18 cellular contexts compared by ENCODE assay signal in genomic region chr4:101158136-101158485, GRCh38.
DNase-seq lines count a peak whose midpoint lies in the region; ATAC-seq and TF ChIP-seq lines count a peak whose summit lies in the region.
"Had no signal": no experiment of that assay in that cellular context is flagged by ENCODE, and none has a peak within 500 bp of the region (broad histone marks: within the 10 kb centered on the region; RNA-seq: fewer than 3 reads in every experiment).

No MANE protein-coding gene starts in this region.

- peak; percentile 64 for DNase-seq in A673 (ENCODE audit: low spot score)
- peak; percentile 24 for DNase-seq in IMR-90
- no peak for DNase-seq in central memory CD8-positive, alpha-beta T cell (ENCODE audit: low spot score in 2 of 2)
- no peak for DNase-seq in NCI-H510A (lab: John Stamatoyannopoulos, UW)
- DNase-seq in activated naive CD4-positive, alpha-beta T cell treated with anti-CD3 and anti-CD28 coated beads, Interleukin-2, amount 10 ng/mL, durations not matched to agents 7 days and 5 days, result no peak
- DNase-seq in HK-2 (ENCODE audit: unreplicated experiment), result no peak
- DNase-seq: activated CD4-positive, alpha-beta T cell treated with anti-CD3 and anti-CD28 coated beads for 48 hours; activated T-cell treated with anti-CD3 and anti-CD28 coated beads, Interleukin-2, amount 50 U/mL, for 4 hours; DMS153; NCI-H1436; NCI-H446; T-helper 2 cell; transverse colon had no signal

- no peak for TF ChIP-seq CTCF in A673 (conservative IDR thresholded peaks at IDR 0.05; ENCODE audit: low read depth, low read length)
- no peak for TF ChIP-seq CTCF in IMR-90 (conservative IDR thresholded peaks at IDR 0.05; ENCODE audit: low read depth, low read length)
- no peak for TF ChIP-seq CTCF in neural cell (IDR thresholded peaks at IDR 0.05; ENCODE audit: poor library complexity, severe bottlenecking)

- H3K9ac ChIP-seq in IMR-90 (ENCODE audit: low read depth, low read length) (no peak overlapping the region), neural cell (ENCODE audit: low read length) (no peak overlapping the region)

- H3K27ac ChIP-seq in A673 (ENCODE audit: low read depth, low read length, poor library complexity, severe bottlenecking), result peak overlapping the region; percentile 28
- H3K27ac ChIP-seq in IMR-90 (ENCODE audit: insufficient read depth, low read length), result no peak overlapping the region
- no peak overlapping the region for H3K27ac ChIP-seq in neural cell (ENCODE audit: low read length)
- H3K27ac ChIP-seq: transverse colon had no signal

- no peak overlapping the region for H2AK5ac ChIP-seq in IMR-90 (ENCODE audit: low read depth, low read length)

- CTCF ChIA-PET in A673 (lab: Charles Lee) (no interaction called here), IMR-90 (lab: Yijun Ruan, JAX) (interaction anchor here (0.6 to 1.7 kb wide), 5 partner anchors 11 to 994 kb away, joined by 3 to 5 read pairs (median 3); no protein-coding TSS in a partner anchor)
- CTCF ChIA-PET in activated naive CD4-positive, alpha-beta T cell treated with anti-CD3 and anti-CD28 coated beads, Interleukin-2, amount 10 ng/mL, durations not matched to agents 7 days and 5 days (lab: Charles Lee), result no interaction called here

- no peak overlapping the region for H2BK120ac ChIP-seq in IMR-90 (ENCODE audit: low read depth, low read length)

- peak overlapping the region; percentile 75 for H3K27ac Mint-ChIP-seq in central memory CD8-positive, alpha-beta T cell (ENCODE audit: low read depth)
- H3K27ac Mint-ChIP-seq in activated naive CD4-positive, alpha-beta T cell treated with anti-CD3 and anti-CD28 coated beads, Interleukin-2, amount 10 ng/mL, durations not matched to agents 7 days and 5 days, result no peak overlapping the region

- H3K9me2 ChIP-seq in neural cell (ENCODE audit: insufficient read depth, low read length), result no peaks in the 10 kb centered on the region

- H3K4me2 ChIP-seq in IMR-90 (ENCODE audit: low read depth, low read length), result peak overlapping the region; percentile 16
- peak overlapping the region; percentile 3 for H3K4me2 ChIP-seq in neural cell (ENCODE audit: low read length)

- H2BK5ac ChIP-seq in IMR-90 (ENCODE audit: low read depth, low read length, poor library complexity, severe bottlenecking), result no peak overlapping the region

- no peaks in the 10 kb centered on the region for H3K27me3 ChIP-seq in A673 (replicated peaks; ENCODE audit: insufficient read depth, low read depth, low read length, poor library complexity)
- no peaks in the 10 kb centered on the region for H3K27me3 ChIP-seq in IMR-90 (ENCODE audit: control insufficient read depth, insufficient read depth, low read length)
- no peaks in the 10 kb centered on the region for H3K27me3 ChIP-seq in neural cell (ENCODE audit: insufficient read depth, low read depth, low read length)
- H3K27me3 ChIP-seq: transverse colon had no signal

- H3K4me3 ChIP-seq in A673 (ENCODE audit: low read depth, low read length, poor library complexity, severe bottlenecking) (no peak overlapping the region), IMR-90 (ENCODE audit: insufficient read depth, low read depth, low read length) (no peak overlapping the region), neural cell (ENCODE audit: low read length) (peak overlapping the region; percentile 5)
- H3K4me3 ChIP-seq: transverse colon had no signal

- H3K36me3 ChIP-seq in A673 (ENCODE audit: insufficient read depth, low read length, poor library complexity, severe bottlenecking) (no peaks in the 10 kb centered on the region), IMR-90 (ENCODE audit: control insufficient read depth, insufficient read depth, low read length) (no peaks in the 10 kb centered on the region), neural cell (ENCODE audit: insufficient read depth, low read length) (no peaks in the 10 kb centered on the region)
- H3K36me3 ChIP-seq: transverse colon had no signal

- H3F3A ChIP-seq in neural cell (ENCODE audit: insufficient read depth, low read length, poor library complexity, severe bottlenecking), result no peaks in the 10 kb centered on the region

- intact Hi-C loops in A673 (cut with micrococcal nuclease; ENCODE audit: unreplicated experiment) (no loop called here), IMR-90 (cut with micrococcal nuclease) (no loop called here)

- peaks cover 4% of the 10 kb centered on the region; the same call in 1 of the 2 replicates for H3K9me1 ChIP-seq in IMR-90 (ENCODE audit: insufficient read depth, low read length)

- H3K4me1 Mint-ChIP-seq in central memory CD8-positive, alpha-beta T cell, result peaks cover 44% of the 10 kb centered on the region
- peaks cover 23% of the 10 kb centered on the region for H3K4me1 Mint-ChIP-seq in activated naive CD4-positive, alpha-beta T cell treated with anti-CD3 and anti-CD28 coated beads, Interleukin-2, amount 10 ng/mL, durations not matched to agents 7 days and 5 days

- no peak overlapping the region for H3K23ac ChIP-seq in IMR-90 (ENCODE audit: low read depth, low read length)

- H3K79me1 ChIP-seq in IMR-90 (ENCODE audit: low read depth in 1 of 2, low read length in 2 of 2), result peaks cover 18 to 21% of the 10 kb centered on the region in 2 experiments

- H2AFZ ChIP-seq in IMR-90 (replicated peaks; ENCODE audit: low read length, poor library complexity), result no peak overlapping the region
- no peak overlapping the region for H2AFZ ChIP-seq in neural cell (ENCODE audit: low read depth, low read length)

- peaks cover 65% of the 10 kb centered on the region for H3K4me1 ChIP-seq in A673 (ENCODE audit: insufficient read depth, low read length, poor library complexity, severe bottlenecking)
- H3K4me1 ChIP-seq in IMR-90 (ENCODE audit: control insufficient read depth, insufficient read depth, low read length), result peaks cover 12% of the 10 kb centered on the region

- no peaks in the 10 kb centered on the region for H4K20me1 ChIP-seq in IMR-90 (ENCODE audit: insufficient read depth, low read length)
- H4K20me1 ChIP-seq in neural cell (ENCODE audit: insufficient read depth), result no peaks in the 10 kb centered on the region

- H3K18ac ChIP-seq in IMR-90 (ENCODE audit: low read depth, low read length), result no peak overlapping the region

- H3K36me3 Mint-ChIP-seq in central memory CD8-positive, alpha-beta T cell (ENCODE audit: insufficient read depth), result peaks cover 1% of the 10 kb centered on the region
- peaks cover 5% of the 10 kb centered on the region for H3K36me3 Mint-ChIP-seq in activated naive CD4-positive, alpha-beta T cell treated with anti-CD3 and anti-CD28 coated beads, Interleukin-2, amount 10 ng/mL, durations not matched to agents 7 days and 5 days
- H3K36me3 Mint-ChIP-seq: natural killer cell treated with Interleukin-12 subunit alpha and Interleukin-12 subunit beta and Interleukin-15 and Interleukin-18, amount 100 ng/mL, for 72 hours had no signal

- no peak overlapping the region for H2AK9ac ChIP-seq in IMR-90 (replicated peaks; ENCODE audit: low read depth, low read length, poor library complexity)

- no peak overlapping the region; the same call in 1 of the 2 replicates for H3K4ac ChIP-seq in IMR-90 (ENCODE audit: low read depth, low read length)

- BruUV-seq in A673 (replicated peaks; lab: Mats Ljungman, UMichigan), result no TSS peak
- no TSS peak for BruUV-seq in IMR-90 (replicated peaks; lab: Mats Ljungman, UMichigan)

- TF ChIP-seq POLR2A in IMR-90 (IDR thresholded peaks at IDR 0.05; ENCODE audit: low read depth, low read length), result no peak

- ATAC-seq in IMR-90 (ENCODE audit: low read depth), result peak; percentile 50; the same call in 1 of the 2 replicates
- no peak for ATAC-seq in central memory CD8-positive, alpha-beta T cell (replicated peaks; ENCODE audit: extremely low read depth, poor library complexity, severe bottlenecking)
- ATAC-seq in GM19324 (IDR thresholded peaks at IDR 0.05; ENCODE audit: low FRiP score, unreplicated experiment), result no peak
- ATAC-seq: activated T-cell treated with anti-CD3 and anti-CD28 coated beads, Interleukin-2, amount 50 U/mL, for 4 hours; left lobe of liver; natural killer cell treated with Interleukin-12 subunit alpha and Interleukin-12 subunit beta and Interleukin-15 and Interleukin-18, amount 100 ng/mL, for 72 hours; Panc1 had no signal

- no peak overlapping the region for H2BK15ac ChIP-seq in IMR-90 (ENCODE audit: low read depth, low read length)

- no peak overlapping the region for H4K91ac ChIP-seq in IMR-90 (ENCODE audit: insufficient read depth, low read depth, low read length)

- H3K14ac ChIP-seq in IMR-90 (replicated peaks; ENCODE audit: low read depth, low read length), result peak overlapping the region; percentile 17; the same call in 1 of the 2 replicates

- WGBS in IMR-90 (ENCODE audit: extremely low coverage in 2 of 2, insufficient read length in 1 of 2), 2 experiments, result no CpG with 5 or more reads among the region's 3 CpGs

- H3K4me3 Mint-ChIP-seq in central memory CD8-positive, alpha-beta T cell, result no peak overlapping the region
- no peak overlapping the region for H3K4me3 Mint-ChIP-seq in activated naive CD4-positive, alpha-beta T cell treated with anti-CD3 and anti-CD28 coated beads, Interleukin-2, amount 10 ng/mL, durations not matched to agents 7 days and 5 days
- H3K4me3 Mint-ChIP-seq: activated T-cell treated with anti-CD3 and anti-CD28 coated beads, Interleukin-2, amount 50 U/mL, for 4 hours had no signal

- no peak for TF ChIP-seq RAD21 in IMR-90 (IDR thresholded peaks at IDR 0.05; ENCODE audit: low read length)
- no peak for TF ChIP-seq RAD21 in neural cell (conservative IDR thresholded peaks at IDR 0.05)

- H3K79me2 ChIP-seq in neural cell (replicated peaks; ENCODE audit: insufficient read depth, low read length), result no peaks in the 10 kb centered on the region

- dilution Hi-C loops in IMR-90 (cut with HindIII; ENCODE audit: low sequenced_read_pairs, unreplicated experiment), result no loop called here

- no peak overlapping the region for H2BK20ac ChIP-seq in IMR-90 (ENCODE audit: low read depth, low read length)

- TF ChIP-seq EP300 in neural cell (conservative IDR thresholded peaks at IDR 0.05; ENCODE audit: poor library complexity, severe bottlenecking), result no peak

- no peaks in the 10 kb centered on the region for H3K27me3 Mint-ChIP-seq in central memory CD8-positive, alpha-beta T cell
- H3K27me3 Mint-ChIP-seq in activated naive CD4-positive, alpha-beta T cell treated with anti-CD3 and anti-CD28 coated beads, Interleukin-2, amount 10 ng/mL, durations not matched to agents 7 days and 5 days, result no peaks in the 10 kb centered on the region
- H3K27me3 Mint-ChIP-seq: natural killer cell treated with Interleukin-12 subunit alpha and Interleukin-12 subunit beta and Interleukin-15 and Interleukin-18, amount 100 ng/mL, for 72 hours had no signal

- H4K5ac ChIP-seq in IMR-90 (ENCODE audit: low read depth, low read length), result no peak overlapping the region

- no peaks in the 10 kb centered on the region for H3K9me3 Mint-ChIP-seq in central memory CD8-positive, alpha-beta T cell
- H3K9me3 Mint-ChIP-seq in activated naive CD4-positive, alpha-beta T cell treated with anti-CD3 and anti-CD28 coated beads, Interleukin-2, amount 10 ng/mL, durations not matched to agents 7 days and 5 days, result no peaks in the 10 kb centered on the region
- H3K9me3 Mint-ChIP-seq: natural killer cell treated with Interleukin-12 subunit alpha and Interleukin-12 subunit beta and Interleukin-15 and Interleukin-18, amount 100 ng/mL, for 72 hours had no signal

- in situ Hi-C loops in IMR-90 (cut with MboI; ENCODE audit: low sequenced_read_pairs), result loop anchor here (25.0 kb wide), 1 partner anchor 579 kb away; no protein-coding TSS in a partner anchor

- POLR2A ChIA-PET in A673 (lab: Charles Lee; ENCODE audit: low non-redundant PET), result no interaction called here
- POLR2A ChIA-PET in IMR-90 (lab: Charles Lee; ENCODE audit: unreplicated experiment), result no interaction called here

- 0 out of 4 replicates have a peak overlapping the region, but pooled peaks of 1 of the 2 experiments have one; percentile 28 for H4K8ac ChIP-seq in IMR-90 (ENCODE audit: low read depth in 2 of 2, low read length in 2 of 2)

- no peak overlapping the region for H3K56ac ChIP-seq in IMR-90 (ENCODE audit: extremely low read depth, insufficient read depth, low read length)

- H3K9me3 ChIP-seq in A673 (ENCODE audit: low read depth, low read length, poor library complexity, severe bottlenecking) (no peaks in the 10 kb centered on the region), IMR-90 (ENCODE audit: control insufficient read depth, insufficient read depth, low read length) (no peaks in the 10 kb centered on the region), neural cell (ENCODE audit: low read length) (no peaks in the 10 kb centered on the region)
- H3K9me3 ChIP-seq: transverse colon had no signal

Comparison
In these comparisons a context has a peak if more than half of its experiments do, and no peak if none do; other contexts are left out.
1. DNase-seq: peak in A673 (single experiment) and IMR-90 (single experiment); none in central memory CD8-positive, alpha-beta T cell (0 of 2), NCI-H510A (single experiment), activated naive CD4-positive, alpha-beta T cell treated with anti-CD3 and anti-CD28 coated beads, Interleukin-2, amount 10 ng/mL, durations not matched to agents 7 days and 5 days (single experiment) and HK-2 (single experiment).